Comparison of ENCODE assay signal across 8 cellular contexts in the genomic region with DNA sequence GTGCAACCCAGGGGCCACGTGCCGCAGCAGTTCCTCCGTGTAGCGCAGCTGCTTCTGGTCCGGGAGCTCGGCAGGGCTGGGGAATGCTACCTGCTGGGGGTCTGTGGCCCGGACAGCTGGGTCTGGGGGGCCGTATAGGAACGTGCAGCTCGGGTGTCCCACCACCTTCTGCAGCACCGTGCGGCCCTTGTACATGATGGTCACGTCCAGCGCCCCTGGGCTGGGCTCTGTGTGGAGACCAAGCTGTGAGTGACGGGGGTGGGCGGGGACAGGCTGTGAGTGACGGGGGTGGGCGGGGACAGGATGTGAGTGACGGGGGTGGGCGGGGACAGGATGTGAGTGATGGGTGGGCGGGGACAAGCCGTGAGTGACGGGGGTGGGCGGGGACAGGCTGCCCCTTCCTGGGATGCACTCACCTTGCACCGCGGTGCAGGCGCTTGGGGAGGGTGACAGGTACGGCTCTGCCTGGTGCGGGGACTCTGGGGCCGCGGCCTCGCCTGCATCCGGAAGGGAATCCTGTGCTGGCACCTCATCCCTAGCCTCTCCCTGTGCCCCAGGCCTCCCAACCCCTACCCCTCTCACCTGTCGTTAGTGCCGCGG. TPM values are rescaled to one million over a fixed set of nuclear protein-coding genes. Genes with fewer than 3 reads are reported as not detected.
DNase-seq lines count a peak whose midpoint lies in the region; ATAC-seq and TF ChIP-seq lines count a peak whose summit lies in the region.

No MANE protein-coding gene starts in this region.

- H3K27me3 ChIP-seq in Caco-2 (replicated peaks; ENCODE audit: control insufficient read depth, insufficient read depth, low read length) (no peaks in the 10 kb centered on the region), mesenchymal stem cell (ENCODE audit: control insufficient read depth in 1 of 2, insufficient read depth in 1 of 2, low read length in 2 of 2) (no peaks in the 10 kb centered on the region)

- DNase-seq in Caco-2: peak; percentile 83 to 88
- DNase-seq in NAMALWA (ENCODE audit: low spot score): peak; percentile 52
- peak; percentile 79 for DNase-seq in activated CD4-positive, CD25-positive, alpha-beta regulatory T cell treated with anti-CD3 and anti-CD28 coated beads, Interleukin-2, amount 50 U/mL, for 72 hours
- peak; percentile 95 for DNase-seq in chondrocyte (ENCODE audit: low spot score)
- DNase-seq in mesenchymal stem cell: peak; percentile 50
- DNase-seq in stimulated activated CD8-positive, alpha-beta memory T cell treated with anti-CD3 and anti-CD28 coated beads, Interleukin-7, amount 100 ng/mL, for 48 hours (ENCODE audit: extremely low read depth in 1 of 2, low read depth in 1 of 2): peak; percentile 60 to 66
- DNase-seq in NCI-H128 (lab: John Stamatoyannopoulos, UW; ENCODE audit: unreplicated experiment): no peak

- no peak overlapping the region for H3K27ac ChIP-seq in mesenchymal stem cell (ENCODE audit: low read length, poor library complexity, severe bottlenecking)

- H3K79me1 ChIP-seq in mesenchymal stem cell (replicated peaks; ENCODE audit: low read length, poor library complexity, severe bottlenecking): peaks cover 42% of the 10 kb centered on the region

- H2BK15ac ChIP-seq in mesenchymal stem cell (ENCODE audit: low read depth, poor library complexity, severe bottlenecking): no peak overlapping the region

- intact Hi-C loops in Caco-2 (cut with micrococcal nuclease; ENCODE audit: unreplicated experiment): loop anchor here (5.0 kb wide), 1 partner anchor 36 kb away; the partner anchor contains the start of gene PHRF1

- CTCF ChIA-PET in Caco-2 (lab: Charles Lee): interaction anchor here (0.6 kb wide), 2 partner anchors 25 to 231 kb away, joined by 3 to 4 read pairs; no protein-coding TSS in a partner anchor

- H3K4me3 ChIP-seq in Caco-2 (ENCODE audit: low read depth, low read length) (no peak overlapping the region), mesenchymal stem cell (ENCODE audit: insufficient read depth in 1 of 2, low read depth in 1 of 2, low read length in 2 of 2) (no peak overlapping the region)

- POLR2A ChIA-PET in Caco-2 (lab: Charles Lee): interaction anchor here (0.8 to 1.6 kb wide), 2 partner anchors 59 to 134 kb away, joined by 3 to 5 read pairs; partner anchors contain the start of gene TALDO1

- H3K9me3 ChIP-seq in Caco-2: no peaks in the 10 kb centered on the region
- H3K9me3 ChIP-seq in mesenchymal stem cell (ENCODE audit: control insufficient read depth, low read length): no peaks in the 10 kb centered on the region

- no peak overlapping the region for H3K14ac ChIP-seq in mesenchymal stem cell (ENCODE audit: low read length in 2 of 2)

- no peak overlapping the region for H3K4me3 Mint-ChIP-seq in Caco-2 (ENCODE audit: unreplicated experiment)
- no peak overlapping the region for H3K4me3 Mint-ChIP-seq in chondrocyte (ENCODE audit: unreplicated experiment)

- H2BK12ac ChIP-seq in mesenchymal stem cell (ENCODE audit: low read length in 2 of 2): no peak overlapping the region

- H3K27me3 Mint-ChIP-seq in Caco-2 (ENCODE audit: insufficient read depth, unreplicated experiment) (no peaks in the 10 kb centered on the region), chondrocyte (ENCODE audit: low read depth) (no peaks in the 10 kb centered on the region)

- H3K4me1 ChIP-seq in Caco-2 (peaks cover 27% of the 10 kb centered on the region), mesenchymal stem cell (ENCODE audit: control insufficient read depth, insufficient read depth, low read depth, low read length) (peaks cover 36% of the 10 kb centered on the region)

- H3K36me3 Mint-ChIP-seq in Caco-2 (ENCODE audit: insufficient read depth, unreplicated experiment): peaks cover 93% of the 10 kb centered on the region
- peaks cover 9% of the 10 kb centered on the region for H3K36me3 Mint-ChIP-seq in chondrocyte (ENCODE audit: low read depth)

- BruUV-seq in Caco-2 (replicated peaks; lab: Mats Ljungman, UMichigan): no TSS peak

- H3K4ac ChIP-seq in mesenchymal stem cell (ENCODE audit: low read depth in 1 of 2, low read length in 2 of 2): peak overlapping the region in 1 of 2 experiments; percentile 7

- H3K36me3 ChIP-seq in Caco-2 (ENCODE audit: control insufficient read depth, insufficient read depth, low read length) (peaks cover 9% of the 10 kb centered on the region), mesenchymal stem cell (ENCODE audit: control insufficient read depth in 1 of 2, insufficient read depth in 2 of 2, low read depth in 1 of 2, low read length in 2 of 2) (peaks cover 52 to 90% of the 10 kb centered on the region in 2 experiments)

- no peak for ATAC-seq in GM18502 (IDR thresholded peaks at IDR 0.05; ENCODE audit: poor library complexity, unreplicated experiment)

- H3K18ac ChIP-seq in mesenchymal stem cell (ENCODE audit: low read depth in 1 of 2, low read length in 2 of 2): no peak overlapping the region

- H3K27ac Mint-ChIP-seq in Caco-2 (ENCODE audit: unreplicated experiment): peak overlapping the region; percentile 81
- no peak overlapping the region for H3K27ac Mint-ChIP-seq in chondrocyte (ENCODE audit: unreplicated experiment)

- H2BK120ac ChIP-seq in mesenchymal stem cell (ENCODE audit: low read depth, low read length): no peak overlapping the region

- H3K9ac ChIP-seq in mesenchymal stem cell (ENCODE audit: low read length): no peak overlapping the region

- no peak overlapping the region for H4K91ac ChIP-seq in mesenchymal stem cell (ENCODE audit: low read length)

- H2AK5ac ChIP-seq in mesenchymal stem cell (ENCODE audit: low read length, severe bottlenecking): no peak overlapping the region

- H4K8ac ChIP-seq in mesenchymal stem cell (ENCODE audit: low read length): no peak overlapping the region

- no peak overlapping the region for H2AFZ ChIP-seq in mesenchymal stem cell (ENCODE audit: low read depth, low read length)

- H3K4me2 ChIP-seq in mesenchymal stem cell (ENCODE audit: low read length, poor library complexity, severe bottlenecking): no peak overlapping the region

- TF ChIP-seq CTCF in Caco-2 (IDR thresholded peaks at IDR 0.05; ENCODE audit: insufficient read depth in 1 of 2, low read depth in 1 of 2, low read length in 1 of 2, severe bottlenecking in 1 of 2, unreplicated experiment in 1 of 2) (no peak), chondrocyte (IDR thresholded peaks at IDR 0.05) (no peak)

- H3K9me3 Mint-ChIP-seq in Caco-2 (ENCODE audit: unreplicated experiment) (no peaks in the 10 kb centered on the region), chondrocyte (ENCODE audit: low read depth) (no peaks in the 10 kb centered on the region)

- H2BK5ac ChIP-seq in mesenchymal stem cell (ENCODE audit: low read depth, low read length, poor library complexity, severe bottlenecking): peak overlapping the region; percentile 53

- H3K23ac ChIP-seq in mesenchymal stem cell (ENCODE audit: low read length in 2 of 2): no peak overlapping the region

- 71% methylated on average over 25 of the region's 36 CpGs for WGBS in mesenchymal stem cell

- peaks cover 5% of the 10 kb centered on the region for H3K4me1 Mint-ChIP-seq in Caco-2 (ENCODE audit: low read depth, unreplicated experiment)
- H3K4me1 Mint-ChIP-seq in chondrocyte (ENCODE audit: low read depth): peaks cover 14% of the 10 kb centered on the region

RNA-seq across cellular contexts. Expression of gene IRF7, which starts 2.3 kb away (rescaled TPM):
- total RNA-seq in Caco-2 (2022) (27.2 and 31.2 TPM in 2 replicates), chondrocyte (6.5 to 11.4 TPM (median 7.7 TPM) in 3 replicates)
- 6.8 TPM for polyA plus RNA-seq in mesenchymal stem cell (2013, experiment 1 of 2)
- 7.3 TPM for polyA plus RNA-seq in mesenchymal stem cell (2013, experiment 2 of 2)

RNA-seq across cellular contexts. Expression of gene CDHR5, which starts 11.3 kb away (rescaled TPM):
- total RNA-seq in Caco-2 (2022) (30.2 and 42.0 TPM in 2 replicates), chondrocyte (not detected in 3 replicates)
- polyA plus RNA-seq in mesenchymal stem cell (2013, experiment 1 of 2): not detected
- polyA plus RNA-seq in mesenchymal stem cell (2013, experiment 2 of 2): not detected

RNA-seq across cellular contexts. Expression of gene SCT, which starts 13.5 kb away (rescaled TPM):
- total RNA-seq in Caco-2 (2022): not detected in 2 replicates
- 0.72 TPM in 1 of 3 replicates, not detected in the others for total RNA-seq in chondrocyte
- polyA plus RNA-seq in mesenchymal stem cell (2013, experiment 1 of 2): not detected
- not detected for polyA plus RNA-seq in mesenchymal stem cell (2013, experiment 2 of 2)

RNA-seq across cellular contexts. Expression of gene DRD4, which starts 23.6 kb away (rescaled TPM):
- total RNA-seq in Caco-2 (2022) (1.0 and 1.1 TPM in 2 replicates), chondrocyte (0.55 to 1.7 TPM (median 1.00 TPM) in 3 replicates)
- polyA plus RNA-seq in mesenchymal stem cell (2013, experiment 1 of 2): 0.08 TPM
- polyA plus RNA-seq in mesenchymal stem cell (2013, experiment 2 of 2): not detected

RNA-seq across cellular contexts. Expression of gene PHRF1, which starts 37.2 kb away (rescaled TPM):
- 43.9 and 46.8 TPM in 2 replicates for total RNA-seq in Caco-2 (2022)
- total RNA-seq in chondrocyte: 24.6 to 34.1 TPM (median 25.9 TPM) in 3 replicates
- 13.2 TPM for polyA plus RNA-seq in mesenchymal stem cell (2013, experiment 1 of 2)
- polyA plus RNA-seq in mesenchymal stem cell (2013, experiment 2 of 2): 11.9 TPM

Comparison
In these comparisons a context has a peak if more than half of its experiments do, and no peak if none do; other contexts are left out.
1. RNA of gene CDHR5, which starts 11.3 kb away (total RNA-seq): 30.2 to 42.0 TPM in Caco-2; not detected in chondrocyte; every median in the first group is over 10 times any median in the second.